In the genomic region with DNA sequence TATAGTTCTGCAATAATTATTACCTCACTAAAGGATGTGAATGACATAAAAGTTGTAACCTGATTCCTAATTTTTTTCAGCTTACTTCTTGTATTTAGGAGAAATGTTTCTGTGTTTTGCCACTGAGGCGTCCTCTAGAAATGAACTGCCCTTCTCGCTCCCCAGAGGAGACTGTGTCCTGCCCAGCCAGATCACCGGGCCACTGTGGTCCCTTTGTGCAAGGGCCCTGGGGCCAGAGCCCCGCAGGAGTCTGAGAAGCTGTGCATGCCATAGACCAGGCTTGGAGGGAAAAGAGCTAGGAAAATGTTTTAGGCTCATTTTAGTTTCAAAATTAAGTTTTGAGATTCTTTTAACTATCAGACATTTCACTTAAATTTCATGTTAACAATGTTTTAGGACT, we compare ENCODE assay signal across 37 cellular contexts. TPM values are rescaled to one million over a fixed set of nuclear protein-coding genes. Genes with fewer than 3 reads are reported as not detected.
DNase-seq lines count a peak whose midpoint lies in the region; ATAC-seq and TF ChIP-seq lines count a peak whose summit lies in the region.
"Had no signal": no experiment of that assay in that cellular context is flagged by ENCODE, and none has a peak within 500 bp of the region (broad histone marks: within the 10 kb centered on the region; RNA-seq: fewer than 3 reads in every experiment).

No MANE protein-coding gene starts in this region.

- H3K36me3 Mint-ChIP-seq in GM23338 (ENCODE audit: low read depth) (no peaks in the 10 kb centered on the region), neural progenitor cell (no peaks in the 10 kb centered on the region)
- H3K36me3 Mint-ChIP-seq: CD14-positive monocyte; CD4-positive, alpha-beta memory T cell; CD4-positive, CD25-positive, alpha-beta regulatory T cell; CD8-positive, alpha-beta memory T cell; CD8-positive, alpha-beta T cell had no signal

- no peak for DNase-seq in GM23338 (ENCODE audit: low spot score)
- peak; percentile 74 for DNase-seq in mesenteric fat pad (ENCODE audit: low spot score)
- no peak for DNase-seq in neural progenitor cell (ENCODE audit: low spot score)
- no peak for DNase-seq in effector memory CD4-positive, alpha-beta T cell
- DNase-seq in testis: no peak
- no peak for DNase-seq in amniotic stem cell (lab: John Stamatoyannopoulos, UW)
- DNase-seq: 8988T; ACHN; AML-193; BE2C; C1 segment of cervical spinal cord; Caco-2; Calu3; CD4-positive, alpha-beta memory T cell; CD4-positive, alpha-beta T cell; CD4-positive, CD25-positive, alpha-beta regulatory T cell; CD8-positive, alpha-beta memory T cell; CD8-positive, alpha-beta T cell; COR-L47; DMS 273 treated with DMSO at 0.1 percent for 48 hours; DMS153; DMS53; DMS79; DMS79 treated with DMSO at 0.1 percent for 48 hours; DND-41; EL had no signal

- TF ChIP-seq POLR2A in testis (IDR thresholded peaks at IDR 0.05): no peak

- H3K4me1 Mint-ChIP-seq in GM23338 (peaks cover 7% of the 10 kb centered on the region), neural progenitor cell (peaks cover 7% of the 10 kb centered on the region)
- H3K4me1 Mint-ChIP-seq: B cell; CD14-positive monocyte; CD4-positive, alpha-beta memory T cell; CD8-positive, alpha-beta memory T cell had no signal

- H3K27ac ChIP-seq in GM23338 (ENCODE audit: low read depth): no peak overlapping the region
- no peak overlapping the region for H3K27ac ChIP-seq in neural progenitor cell
- no peak overlapping the region for H3K27ac ChIP-seq in parathyroid adenoma
- no peak overlapping the region for H3K27ac ChIP-seq in effector memory CD4-positive, alpha-beta T cell (ENCODE audit: insufficient read depth, low read length, poor library complexity, severe bottlenecking)
- H3K27ac ChIP-seq in testis: no peak overlapping the region
- H3K27ac ChIP-seq: 22Rv1; A549; BLaER1; BLaER1 treated with 17β-estradiol and CSF1 and Interleukin-3, amounts not matched to agents 10 nM and 100 nM; C4-2B had no signal

- H3K4me1 ChIP-seq in GM23338 (ENCODE audit: insufficient read depth) (no peaks in the 10 kb centered on the region), neural progenitor cell (no peaks in the 10 kb centered on the region), parathyroid adenoma (no peaks in the 10 kb centered on the region), testis (peaks cover 2% of the 10 kb centered on the region)
- no peaks in the 10 kb centered on the region for H3K4me1 ChIP-seq in effector memory CD4-positive, alpha-beta T cell (ENCODE audit: control insufficient read depth, insufficient read depth, low read length, poor library complexity, severe bottlenecking)
- H3K4me1 ChIP-seq: A549, BE2C, Caco-2 had no signal

- peak overlapping the region; percentile 18; the same call in 1 of the 2 replicates for H2AFZ ChIP-seq in GM23338
- peak overlapping the region; percentile 34 for H2AFZ ChIP-seq in neural progenitor cell (replicated peaks)
- peak overlapping the region; percentile 19 for H2AFZ ChIP-seq in parathyroid adenoma

- no peaks in the 10 kb centered on the region for H3K9me2 ChIP-seq in GM23338 (ENCODE audit: insufficient read depth)

- H3K27me3 ChIP-seq in GM23338 (ENCODE audit: insufficient read depth): no peaks in the 10 kb centered on the region
- no peaks in the 10 kb centered on the region for H3K27me3 ChIP-seq in neural progenitor cell
- H3K27me3 ChIP-seq in parathyroid adenoma (ENCODE audit: control insufficient read depth, insufficient read depth, low read length): no peaks in the 10 kb centered on the region
- H3K27me3 ChIP-seq in effector memory CD4-positive, alpha-beta T cell (replicated peaks; ENCODE audit: control insufficient read depth, insufficient read depth, low read length, poor library complexity, severe bottlenecking): no peaks in the 10 kb centered on the region
- H3K27me3 ChIP-seq in testis: no peaks in the 10 kb centered on the region
- H3K27me3 ChIP-seq: BE2C; BLaER1; BLaER1 treated with 17β-estradiol and CSF1 and Interleukin-3, amounts not matched to agents 10 nM and 100 nM had no signal

- intact Hi-C loops in testis (cut with DNase I; ENCODE audit: low total_unique reads): no loop called here

- WGBS in testis, 2 donors: 95 to 98% methylated on average over 4 of the region's 4 CpGs

- no peaks in the 10 kb centered on the region for H3F3A ChIP-seq in GM23338 (replicated peaks; ENCODE audit: low read depth)
- no peaks in the 10 kb centered on the region for H3F3A ChIP-seq in neural progenitor cell (ENCODE audit: low read depth)

- TF ChIP-seq CTCF in GM23338 (conservative IDR thresholded peaks at IDR 0.05; ENCODE audit: low read depth in 2 of 2) (no peak), neural progenitor cell (IDR thresholded peaks at IDR 0.05) (no peak), parathyroid adenoma (IDR thresholded peaks at IDR 0.05) (no peak), testis (IDR thresholded peaks at IDR 0.05) (no peak)

- H3K9me3 Mint-ChIP-seq in GM23338 (no peaks in the 10 kb centered on the region), neural progenitor cell (no peaks in the 10 kb centered on the region)
- H3K9me3 Mint-ChIP-seq: CD14-positive monocyte; CD4-positive, alpha-beta T cell; CD8-positive, alpha-beta memory T cell; CD8-positive, alpha-beta T cell had no signal

- H3K4me2 ChIP-seq in GM23338: no peak overlapping the region
- no peak overlapping the region for H3K4me2 ChIP-seq in neural progenitor cell
- H3K4me2 ChIP-seq in parathyroid adenoma (ENCODE audit: low read length): no peak overlapping the region
- H3K4me2 ChIP-seq: A549; BLaER1; BLaER1 treated with 17β-estradiol and CSF1 and Interleukin-3, amounts not matched to agents 10 nM and 100 nM had no signal

- H3K4me3 Mint-ChIP-seq in GM23338 (no peak overlapping the region), neural progenitor cell (no peak overlapping the region)
- H3K4me3 Mint-ChIP-seq: B cell; CD14-positive monocyte; CD4-positive, alpha-beta memory T cell; CD4-positive, alpha-beta T cell; CD4-positive, CD25-positive, alpha-beta regulatory T cell; CD8-positive, alpha-beta memory T cell; CD8-positive, alpha-beta T cell had no signal

- no peak for ATAC-seq in GM23338
- no peak for ATAC-seq in GM21576 (IDR thresholded peaks at IDR 0.05; ENCODE audit: unreplicated experiment)
- ATAC-seq: A549; CD8-positive, alpha-beta T cell had no signal

- H3K4me3 ChIP-seq in GM23338: no peak overlapping the region
- H3K4me3 ChIP-seq in neural progenitor cell: no peak overlapping the region
- H3K4me3 ChIP-seq in parathyroid adenoma (ENCODE audit: low read depth, low read length): no peak overlapping the region
- no peak overlapping the region for H3K4me3 ChIP-seq in effector memory CD4-positive, alpha-beta T cell (ENCODE audit: insufficient read depth, low read depth, low read length, poor library complexity, severe bottlenecking)
- no peak overlapping the region for H3K4me3 ChIP-seq in testis
- H3K4me3 ChIP-seq: A549; BLaER1; BLaER1 treated with 17β-estradiol and CSF1 and Interleukin-3, amounts not matched to agents 10 nM and 100 nM had no signal

- H4K20me1 ChIP-seq in GM23338 (replicated peaks; ENCODE audit: insufficient read depth) (no peaks in the 10 kb centered on the region), neural progenitor cell (ENCODE audit: low read depth) (no peaks in the 10 kb centered on the region)
- H4K20me1 ChIP-seq: BLaER1; BLaER1 treated with 17β-estradiol and CSF1 and Interleukin-3, amounts not matched to agents 10 nM and 100 nM had no signal

- H3K27ac Mint-ChIP-seq in GM23338 (no peak overlapping the region), neural progenitor cell (no peak overlapping the region)
- H3K27ac Mint-ChIP-seq: B cell; CD4-positive, alpha-beta T cell; CD8-positive, alpha-beta T cell had no signal

- H3K27me3 Mint-ChIP-seq in GM23338 (ENCODE audit: insufficient read depth, low read depth, poor library complexity) (no peaks in the 10 kb centered on the region), neural progenitor cell (ENCODE audit: insufficient read depth, low read depth) (no peaks in the 10 kb centered on the region)
- H3K27me3 Mint-ChIP-seq: CD4-positive, alpha-beta T cell had no signal

- H3K9ac ChIP-seq in neural progenitor cell (no peak overlapping the region), parathyroid adenoma (no peak overlapping the region)
- H3K9ac ChIP-seq: BLaER1; BLaER1 treated with 17β-estradiol and CSF1 and Interleukin-3, amounts not matched to agents 10 nM and 100 nM had no signal

- H3K9me3 ChIP-seq in neural progenitor cell (ENCODE audit: low read depth): no peaks in the 10 kb centered on the region
- H3K9me3 ChIP-seq in parathyroid adenoma (ENCODE audit: control insufficient read depth, low read length): no peaks in the 10 kb centered on the region
- H3K9me3 ChIP-seq in effector memory CD4-positive, alpha-beta T cell (ENCODE audit: control insufficient read depth, low read length): no peaks in the 10 kb centered on the region
- no peaks in the 10 kb centered on the region for H3K9me3 ChIP-seq in testis
- H3K9me3 ChIP-seq: A549; BE2C; BLaER1; BLaER1 treated with 17β-estradiol and CSF1 and Interleukin-3, amounts not matched to agents 10 nM and 100 nM; Caco-2 had no signal

- no peaks in the 10 kb centered on the region for H3K79me2 ChIP-seq in GM23338 (replicated peaks; ENCODE audit: insufficient read depth)
- no peaks in the 10 kb centered on the region for H3K79me2 ChIP-seq in neural progenitor cell (ENCODE audit: low read depth)
- no peaks in the 10 kb centered on the region for H3K79me2 ChIP-seq in parathyroid adenoma

- no peaks in the 10 kb centered on the region for H3K36me3 ChIP-seq in GM23338 (ENCODE audit: insufficient read depth)
- no peaks in the 10 kb centered on the region for H3K36me3 ChIP-seq in neural progenitor cell
- no peaks in the 10 kb centered on the region for H3K36me3 ChIP-seq in parathyroid adenoma (ENCODE audit: control insufficient read depth, insufficient read depth, low read length)
- no peaks in the 10 kb centered on the region for H3K36me3 ChIP-seq in effector memory CD4-positive, alpha-beta T cell (ENCODE audit: control insufficient read depth, insufficient read depth, low read length)
- H3K36me3 ChIP-seq in testis (ENCODE audit: low read depth, missing control alignments): no peaks in the 10 kb centered on the region
- H3K36me3 ChIP-seq: BE2C; BLaER1; BLaER1 treated with 17β-estradiol and CSF1 and Interleukin-3, amounts not matched to agents 10 nM and 100 nM had no signal

TF ChIP-seq in GM23338, 12 proteins besides CTCF, POLR2A, EP300 and RAD21 (continues in another document):
- TF ChIP-seq CREB1 (CRISPR knock-in tag; IDR thresholded peaks at IDR 0.05; ENCODE audit: low read depth): no peak

RNA-seq across cellular contexts. Expression of a gene that starts 31.1 kb away (rescaled TPM):
- total RNA-seq in GM23338 (2014; rRNA removed; shearing (Covaris generic)): 1.0 and 1.9 TPM in 2 replicates
- polyA plus RNA-seq in GM23338 (2016; fragmentation: Nextera tagmentation; extraction: Ambion mirVana) (0.17 and 0.73 TPM in 2 replicates), testis (ENCODE audit: insufficient read depth, low read depth, low replicate concordance) (22.0 TPM)
- total RNA-seq in mesenteric fat pad (39.6 TPM), neural progenitor cell (ENCODE audit: low replicate concordance) (0.28 and 0.65 TPM in 2 replicates), testis (10 to 100 TPM; 25.9 to 42.2 TPM)
- polyA plus RNA-seq: AG04450, BJ had no signal
